Comparison of ENCODE assay signal across 23 cellular contexts in genomic region chr2:56202722-56203121, GRCh38. TPM values are rescaled to one million over a fixed set of nuclear protein-coding genes. Genes with fewer than 3 reads are reported as not detected.
A peak's percentile ranks its signal among the peaks of the same experiment; 100 is the strongest.
DNase-seq lines count a peak whose midpoint lies in the region; ATAC-seq, FAIRE-seq and TF ChIP-seq lines count a peak whose summit lies in the region.
"Had no signal": no experiment of that assay in that cellular context is flagged by ENCODE, and none has a peak within 500 bp of the region (broad histone marks: within the 10 kb centered on the region; RNA-seq: fewer than 3 reads in every experiment).

No MANE protein-coding gene starts in this region.

- no peak for TF ChIP-seq POLR2A in GM12892 (IDR thresholded peaks at IDR 0.05; ENCODE audit: low read depth, low read length)
- no peak for TF ChIP-seq POLR2A in endothelial cell of umbilical vein (IDR thresholded peaks at IDR 0.05; ENCODE audit: low read depth, low read length)

- H3K4me3 Mint-ChIP-seq in astrocyte (ENCODE audit: unreplicated experiment) = no peak overlapping the region
- H3K4me3 Mint-ChIP-seq: CD4-positive, CD25-positive, alpha-beta regulatory T cell; CD8-positive, alpha-beta memory T cell had no signal

- H2AFZ ChIP-seq in astrocyte (ENCODE audit: low read depth, low read length) (no peak overlapping the region), endothelial cell of umbilical vein (ENCODE audit: low read depth, low read length) (no peak overlapping the region)

- H3K27me3 ChIP-seq in astrocyte (ENCODE audit: insufficient read depth, low read length) (no peaks in the 10 kb centered on the region), endothelial cell of umbilical vein (ENCODE audit: control insufficient read depth in 2 of 2, insufficient read depth in 2 of 2, low read length in 2 of 2) (no peaks in the 10 kb centered on the region)
- H3K27me3 ChIP-seq: BE2C had no signal

- intact Hi-C loops in endothelial cell of umbilical vein (cut with micrococcal nuclease) = no loop called here

- DNase-seq in DMS 273 (lab: John Stamatoyannopoulos, UW; ENCODE audit: unreplicated experiment) = peak; percentile 84
- no peak for DNase-seq in GM12892 (ENCODE audit: insufficient read length)
- DNase-seq in astrocyte (ENCODE audit: low read depth) = peak; percentile 49
- peak; percentile 62 for DNase-seq in endothelial cell of umbilical vein (ENCODE audit: low read depth, low spot score)
- no peak for DNase-seq in COLO668 (lab: John Stamatoyannopoulos, UW; ENCODE audit: unreplicated experiment)
- DNase-seq in DMS53 treated with DMSO at 0.1 percent for 48 hours (lab: John Stamatoyannopoulos, UW; ENCODE audit: unreplicated experiment) = no peak
- DNase-seq: ACHN; BE2C; C1 segment of cervical spinal cord; Caco-2; CD4-positive, CD25-positive, alpha-beta regulatory T cell; CD8-positive, alpha-beta memory T cell; DND-41; EL had no signal

- H3K36me3 ChIP-seq in astrocyte (ENCODE audit: insufficient read depth, low read length) = no peaks in the 10 kb centered on the region
- peaks cover 0 to 5% of the 10 kb centered on the region in 2 experiments for H3K36me3 ChIP-seq in endothelial cell of umbilical vein (ENCODE audit: control insufficient read depth in 2 of 2, extremely low read depth in 1 of 2, insufficient read depth in 2 of 2, low read length in 2 of 2)
- H3K36me3 ChIP-seq: BE2C, HAP-1 had no signal

- H3K9ac ChIP-seq in astrocyte (ENCODE audit: low read length) = no peak overlapping the region
- H3K9ac ChIP-seq in endothelial cell of umbilical vein (replicated peaks; ENCODE audit: extremely low read depth, insufficient read depth, low read length) = no peak overlapping the region

- H3K27ac Mint-ChIP-seq in astrocyte (ENCODE audit: unreplicated experiment) = no peak overlapping the region
- H3K27ac Mint-ChIP-seq: CD4-positive, CD25-positive, alpha-beta regulatory T cell; CD8-positive, alpha-beta memory T cell had no signal

- TF ChIP-seq CTCF in astrocyte (IDR thresholded peaks at IDR 0.05; ENCODE audit: insufficient read depth, low read depth, low read length) (no peak), endothelial cell of umbilical vein (IDR thresholded peaks at IDR 0.05; ENCODE audit: extremely low read depth in 1 of 2, insufficient read depth in 1 of 2, low read depth in 1 of 2, low read length in 2 of 2) (no peak)

- H3K4me3 ChIP-seq in astrocyte (ENCODE audit: insufficient read depth, low read depth, low read length) (no peak overlapping the region), endothelial cell of umbilical vein (replicated peaks in 1 of 3; ENCODE audit: insufficient read depth in 1 of 3, low read depth in 1 of 3, low read length in 3 of 3) (no peak overlapping the region)
- H3K4me3 ChIP-seq: GM12878, HAP-1, K562 had no signal

- no peaks in the 10 kb centered on the region for H3K79me2 ChIP-seq in astrocyte (ENCODE audit: insufficient read depth, low read length)
- H3K79me2 ChIP-seq in endothelial cell of umbilical vein (ENCODE audit: control insufficient read depth, insufficient read depth, low read length) = no peaks in the 10 kb centered on the region

- H3K4me1 Mint-ChIP-seq in astrocyte (ENCODE audit: low read depth, unreplicated experiment) = peaks cover 15% of the 10 kb centered on the region
- H3K4me1 Mint-ChIP-seq: CD4-positive, CD25-positive, alpha-beta regulatory T cell; CD8-positive, alpha-beta memory T cell had no signal

- H3K9me1 ChIP-seq in endothelial cell of umbilical vein (replicated peaks; ENCODE audit: control insufficient read depth, extremely low read depth, insufficient read depth, low read length) = no peaks in the 10 kb centered on the region

- CTCF ChIA-PET in endothelial cell of umbilical vein (lab: Charles Lee) = interaction anchor here (0.7 to 1.0 kb wide), 2 partner anchors 11 to 547 kb away, joined by 3 read pairs; no protein-coding TSS in a partner anchor

- H3K4me1 ChIP-seq in astrocyte (ENCODE audit: insufficient read depth, low read length) (no peaks in the 10 kb centered on the region), endothelial cell of umbilical vein (ENCODE audit: control insufficient read depth, extremely low read depth, insufficient read depth, low read length) (peaks cover 11% of the 10 kb centered on the region)
- H3K4me1 ChIP-seq: BE2C, Caco-2, HAP-1 had no signal

- no TSS peak for BruUV-seq in endothelial cell of umbilical vein (replicated peaks; lab: Mats Ljungman, UMichigan)

- H3K9me3 Mint-ChIP-seq in astrocyte (ENCODE audit: unreplicated experiment) = peaks cover 5% of the 10 kb centered on the region

- H3K9me3 ChIP-seq in astrocyte (ENCODE audit: insufficient read depth, low read depth, low read length) (no peaks in the 10 kb centered on the region), endothelial cell of umbilical vein (replicated peaks; ENCODE audit: control insufficient read depth, insufficient read depth, low read length) (no peaks in the 10 kb centered on the region)
- H3K9me3 ChIP-seq: BE2C, Caco-2, HAP-1 had no signal

- POLR2A ChIA-PET in endothelial cell of umbilical vein (lab: Charles Lee) = interaction anchor here (0.6 kb wide), 1 partner anchor 15 kb away, joined by 3 read pairs; no protein-coding TSS in a partner anchor

- H3K4me2 ChIP-seq in astrocyte (ENCODE audit: low read length) (peak overlapping the region; percentile 17), endothelial cell of umbilical vein (ENCODE audit: insufficient read depth, low read length) (peak overlapping the region; percentile 5)

- peaks cover 2% of the 10 kb centered on the region for H3K36me3 Mint-ChIP-seq in astrocyte (ENCODE audit: low read depth, unreplicated experiment)
- H3K36me3 Mint-ChIP-seq: CD4-positive, CD25-positive, alpha-beta regulatory T cell; CD8-positive, alpha-beta memory T cell had no signal

- H4K20me1 ChIP-seq in astrocyte (ENCODE audit: insufficient read depth, low read length) (no peaks in the 10 kb centered on the region), endothelial cell of umbilical vein (replicated peaks; ENCODE audit: control insufficient read depth, extremely low read depth, insufficient read depth, low read length) (no peaks in the 10 kb centered on the region)

- FAIRE-seq in GM12892 (lab: Jason Lieb, UNC) (peak; percentile 40), astrocyte (lab: Jason Lieb, UNC) (no peak), endothelial cell of umbilical vein (lab: Jason Lieb, UNC) (peak; percentile 70)
- FAIRE-seq: A204.1, D721Med, GM12878, GM19239, K562 had no signal

- no peak for ATAC-seq in HG02840 (IDR thresholded peaks at IDR 0.05; ENCODE audit: low FRiP score, unreplicated experiment)
- ATAC-seq: GM12878, K562 had no signal

- H3K27ac ChIP-seq in astrocyte (ENCODE audit: low read depth, low read length) = no peak overlapping the region
- H3K27ac ChIP-seq in endothelial cell of umbilical vein (ENCODE audit: insufficient read depth, low read depth, low read length) = peak overlapping the region; percentile 32
- H3K27ac ChIP-seq: HL-60 had no signal

- dilution Hi-C loops in endothelial cell of umbilical vein (cut with MboI; ENCODE audit: extremely low pct_ligation_motif_present, low sequenced_read_pairs) = no loop called here

- H3K27me3 Mint-ChIP-seq in astrocyte (ENCODE audit: low read depth, unreplicated experiment) = no peaks in the 10 kb centered on the region
- H3K27me3 Mint-ChIP-seq: CD4-positive, CD25-positive, alpha-beta regulatory T cell; CD8-positive, alpha-beta memory T cell had no signal

TF ChIP-seq in endothelial cell of umbilical vein, 7 proteins besides CTCF, POLR2A, EP300 and RAD21:
- no peak for TF ChIP-seq EZH2 (IDR thresholded peaks at IDR 0.05; ENCODE audit: borderline replicate concordance, low read depth, low read length, severe bottlenecking)
- peak; percentile 49 for TF ChIP-seq JUN (IDR thresholded peaks at IDR 0.05; ENCODE audit: borderline replicate concordance, insufficient read depth, insufficient read length, low read depth)
- TF ChIP-seq POLR2AphosphoS5 (IDR thresholded peaks at IDR 0.05; ENCODE audit: insufficient read depth, low read depth, low read length) = no peak
- no peak for TF ChIP-seq MAX (IDR thresholded peaks at IDR 0.05; ENCODE audit: insufficient read depth, insufficient read length)
- TF ChIP-seq FOS (IDR thresholded peaks at IDR 0.05; ENCODE audit: borderline replicate concordance, insufficient read depth, low read length) = peak; percentile 48
- no peak for TF ChIP-seq MYC (IDR thresholded peaks at IDR 0.05; ENCODE audit: low read depth, low read length)
- no peak for TF ChIP-seq GATA2 (IDR thresholded peaks at IDR 0.05; ENCODE audit: insufficient read depth, insufficient read length, low read depth, low read length)

RNA-seq across cellular contexts. Expression of gene CCDC85A, which starts 18.9 kb away (rescaled TPM):
- polyA plus RNA-seq in GM12892 (2012; ENCODE audit: missing spikeins) = 0.11 TPM
- total RNA-seq in astrocyte = 6.1 and 8.9 TPM in 2 replicates
- 10.4 and 16.9 TPM in 2 replicates for total RNA-seq in endothelial cell of umbilical vein
- 5.1 and 6.0 TPM in 2 replicates for polyA plus RNA-seq in endothelial cell of umbilical vein
- polyA plus RNA-seq in endothelial cell of umbilical vein (2011; cell fraction: cytosol; rRNA removed) = 5.5 and 7.1 TPM in 2 replicates
- polyA plus RNA-seq in endothelial cell of umbilical vein (2011; cell fraction: nucleus; rRNA removed) = 8.0 and 8.8 TPM in 2 replicates
- polyA plus RNA-seq in endothelial cell of umbilical vein (2012) = 5.5 and 9.0 TPM in 2 replicates
- polyA minus RNA-seq in endothelial cell of umbilical vein = 10.1 and 12.0 TPM in 2 replicates
- polyA minus RNA-seq in endothelial cell of umbilical vein (2011; cell fraction: cytosol; rRNA and poly(A)+ RNA removed) = not detected
- 22.0 and 38.6 TPM in 2 replicates for polyA minus RNA-seq in endothelial cell of umbilical vein (2011; cell fraction: nucleus; rRNA and poly(A)+ RNA removed)
- total RNA-seq: Caco-2; CD4-positive, CD25-positive, alpha-beta regulatory T cell; CD8-positive, alpha-beta memory T cell; G401; GM12878 had no signal
- polyA plus RNA-seq: CD4-positive, CD25-positive, alpha-beta regulatory T cell; CD8-positive, alpha-beta memory T cell had no signal

Comparison
In these comparisons a context has a peak if more than half of its experiments do, and no peak if none do; other contexts are left out.
1. DNase-seq: peak in DMS 273 (single experiment), astrocyte (single experiment) and endothelial cell of umbilical vein (single experiment); none in GM12892 (single experiment), COLO668 (single experiment) and DMS53 treated with DMSO at 0.1 percent for 48 hours (single experiment).